ENCODE assay signal across 8 cellular contexts in the genomic region with DNA sequence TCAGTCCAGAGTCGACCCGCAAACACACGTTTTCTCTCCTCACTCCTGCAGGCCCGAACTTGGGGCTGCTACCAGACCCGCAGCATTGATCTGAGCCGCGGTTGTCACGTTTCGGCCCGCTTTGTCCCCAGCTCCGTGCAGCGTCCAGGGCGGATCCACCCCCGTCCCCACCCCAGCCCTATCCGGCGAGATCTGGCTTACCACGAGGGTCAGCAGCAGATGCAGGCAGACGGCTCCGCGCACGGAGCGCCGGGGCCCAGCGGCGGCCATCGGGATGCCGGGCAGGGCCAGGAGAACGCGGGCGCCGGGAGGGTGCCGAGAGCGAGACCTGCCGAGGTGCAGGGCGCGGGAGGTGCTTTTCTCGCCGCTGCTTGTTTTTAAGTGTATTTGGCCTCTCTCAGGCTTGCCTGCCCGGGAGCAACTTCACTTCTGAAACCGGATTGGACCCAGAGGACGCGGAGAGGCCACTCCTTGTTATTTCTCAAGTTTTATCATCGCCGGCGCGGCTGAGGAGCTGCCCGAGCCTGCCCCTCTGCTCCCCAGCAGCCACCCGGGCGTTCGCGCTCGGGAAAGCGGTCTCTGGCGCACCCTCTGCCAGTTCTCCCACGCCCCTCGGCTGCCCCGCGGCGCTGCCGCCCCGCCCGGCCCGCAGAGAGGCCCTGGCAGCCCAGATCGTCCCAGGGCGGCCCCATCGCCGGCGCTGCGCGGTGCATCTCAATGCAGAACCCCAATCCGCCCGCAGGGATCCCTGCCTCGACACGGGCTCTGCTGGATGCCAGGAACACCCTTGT. TPM values are rescaled to one million over a fixed set of nuclear protein-coding genes. Genes with fewer than 3 reads are reported as not detected.
DNase-seq lines count a peak whose midpoint lies in the region; ATAC-seq and TF ChIP-seq lines count a peak whose summit lies in the region.

A gene (minus strand): TSS at position 352 of the 791 bp plus-strand sequence. CDS start 82 bp downstream, at position 270.

- 3 to 6% (median 3%) methylated on average over 70 to 74 of the region's 74 CpGs for WGBS in ovary, 3 donors

- no peaks in the 10 kb centered on the region for H3K36me3 Mint-ChIP-seq in stimulated activated effector memory CD8-positive, alpha-beta T cell treated with anti-CD3 and anti-CD28 coated beads, Interleukin-12 subunit alpha, Interleukin-12 subunit beta, amount 100 ng/mL, for 72 hours

- no peak for TF ChIP-seq CTCF in GM10248 (IDR thresholded peaks at IDR 0.05; ENCODE audit: control extremely low read depth, extremely low read depth, low read depth, missing control alignments)
- no peak for TF ChIP-seq CTCF in Peyer's patch (IDR thresholded peaks at IDR 0.05)
- peak; percentile 42 for TF ChIP-seq CTCF in foreskin keratinocyte (conservative IDR thresholded peaks at IDR 0.05)
- TF ChIP-seq CTCF in ovary (IDR thresholded peaks at IDR 0.05) = no peak

- POLR2A ChIA-PET in GM10248 (lab: Yijun Ruan, JAX) = interaction anchor here (0.6 kb wide), 1 partner anchor 8 kb away, joined by 3 read pairs; no protein-coding TSS in a partner anchor

- H3K9me3 Mint-ChIP-seq in stimulated activated effector memory CD8-positive, alpha-beta T cell treated with anti-CD3 and anti-CD28 coated beads, Interleukin-12 subunit alpha, Interleukin-12 subunit beta, amount 100 ng/mL, for 72 hours = peaks cover 13% of the 10 kb centered on the region

- no peak within 1 kb of the TSS for H3K27ac Mint-ChIP-seq in stimulated activated effector memory CD8-positive, alpha-beta T cell treated with anti-CD3 and anti-CD28 coated beads, Interleukin-12 subunit alpha, Interleukin-12 subunit beta, amount 100 ng/mL, for 72 hours

- intact Hi-C loops in ovary (cut with DNase I) = loop anchor here in 1 of 4 donors (10.0 kb wide), 1 partner anchor 58 kb away; no protein-coding TSS in a partner anchor

- no peaks in the 10 kb centered on the region for H3K4me1 Mint-ChIP-seq in stimulated activated effector memory CD8-positive, alpha-beta T cell treated with anti-CD3 and anti-CD28 coated beads, Interleukin-12 subunit alpha, Interleukin-12 subunit beta, amount 100 ng/mL, for 72 hours

- no peak for TF ChIP-seq POLR2A in Peyer's patch (IDR thresholded peaks at IDR 0.05)
- no peak for TF ChIP-seq POLR2A in ovary (IDR thresholded peaks at IDR 0.05)

- ATAC-seq in foreskin keratinocyte (peak; percentile 82), GM18867 (IDR thresholded peaks at IDR 0.05; ENCODE audit: unreplicated experiment) (no peak), GM18519 (IDR thresholded peaks at IDR 0.05; ENCODE audit: low FRiP score, unreplicated experiment) (no peak)
- no peak for ATAC-seq in stimulated activated effector memory CD8-positive, alpha-beta T cell treated with anti-CD3 and anti-CD28 coated beads, Interleukin-12 subunit alpha, Interleukin-12 subunit beta, amount 100 ng/mL, for 72 hours

- DNase-seq in GM10248 (ENCODE audit: extremely low spot score) (peak; percentile 15), Peyer's patch (peak in 2 of 3 donors; percentile 54 to 59), foreskin keratinocyte (peak; percentile 89 to 95), ovary (peak in 1 of 5 donors; percentile 14), kidney glomerular epithelial cell (lab: John Stamatoyannopoulos, UW) (no peak)
- DNase-seq in stimulated activated effector memory CD8-positive, alpha-beta T cell treated with anti-CD3 and anti-CD28 coated beads, Interleukin-12 subunit alpha, Interleukin-12 subunit beta, amount 100 ng/mL, for 72 hours (ENCODE audit: low spot score in 2 of 2) = no peak

- no peak within 1 kb of the TSS for H3K27ac ChIP-seq in Peyer's patch
- peak within 1 kb of the TSS; percentile 95 for H3K27ac ChIP-seq in foreskin keratinocyte
- H3K27ac ChIP-seq in ovary = no peak within 1 kb of the TSS

- no peak within 1 kb of the TSS for H3K4me3 Mint-ChIP-seq in stimulated activated effector memory CD8-positive, alpha-beta T cell treated with anti-CD3 and anti-CD28 coated beads, Interleukin-12 subunit alpha, Interleukin-12 subunit beta, amount 100 ng/mL, for 72 hours

- TF ChIP-seq EP300 in ovary (IDR thresholded peaks at IDR 0.05) = no peak

- H3K9me3 ChIP-seq in Peyer's patch (peaks cover 0 to 7% (median 0%) of the 10 kb centered on the region in 4 donors), ovary (peaks cover 0 to 5% of the 10 kb centered on the region in 2 donors)

- H3K4me3 ChIP-seq in Peyer's patch (peak within 1 kb of the TSS in 2 of 4 donors; percentile 46 to 55), ovary (peak within 1 kb of the TSS; percentile 18)

- H3K27me3 ChIP-seq in Peyer's patch (peaks cover 0 to 22% of the 10 kb centered on the region in 2 donors), foreskin keratinocyte (no peaks in the 10 kb centered on the region), ovary (peaks cover 2% of the 10 kb centered on the region)

- H3K4me1 ChIP-seq in Peyer's patch (peaks cover 0 to 25% (median 0%) of the 10 kb centered on the region in 4 donors), foreskin keratinocyte (peaks cover 46% of the 10 kb centered on the region), ovary (ENCODE audit: insufficient read depth) (no peaks in the 10 kb centered on the region)

- no peaks in the 10 kb centered on the region for H3K36me3 ChIP-seq in Peyer's patch
- H3K36me3 ChIP-seq in ovary = no peaks in the 10 kb centered on the region

- CTCF ChIA-PET in GM10248 (lab: Yijun Ruan, JAX) = interaction anchor here (1.5 kb wide), 1 partner anchor 11 kb away, joined by 3 read pairs; no protein-coding TSS in a partner anchor

RNA-seq across cellular contexts. Expression of the gene that starts here (rescaled TPM):
- total RNA-seq in Peyer's patch (1 to 10 TPM in 1 of 4 donors, under 1 TPM in 3; 0.38 to 2.0 (median 0.76) TPM), foreskin keratinocyte (136 and 140 TPM in 2 replicates), ovary (1 to 10 TPM in 2 of 7 donors, under 1 TPM in 5; 0.05 to 9.1 (median 0.38) TPM)
- polyA plus RNA-seq in foreskin keratinocyte (23.4 and 27.8 TPM in 2 replicates), ovary (1 to 10 TPM in 1 of 2 donors, under 1 TPM in 1; 0.45 to 1.2 TPM)

Comparison
In these comparisons a context has a peak if more than half of its experiments do, and no peak if none do; other contexts are left out.
1. RNA of the gene that starts here (total RNA-seq): 136 to 140 TPM in foreskin keratinocyte; 0.38 to 2.0 TPM in Peyer's patch and 0.05 to 9.1 TPM in ovary; every median in the first group is over 10 times any median in the second.
2. RNA of the gene that starts here (polyA plus RNA-seq): 23.4 to 27.8 TPM in foreskin keratinocyte; 0.45 to 1.2 TPM in ovary; every median in the first group is over 10 times any median in the second.
3. DNase-seq: peak in GM10248 (single experiment), Peyer's patch (2 of 3) and foreskin keratinocyte (2 of 2); none in kidney glomerular epithelial cell (single experiment) and stimulated activated effector memory CD8-positive, alpha-beta T cell treated with anti-CD3 and anti-CD28 coated beads, Interleukin-12 subunit alpha, Interleukin-12 subunit beta, amount 100 ng/mL, for 72 hours (0 of 2).